In genomic region chr16:10878644-10879498, GRCh38 we compare ENCODE assay signal across 9 cellular contexts. TPM values are rescaled to one million over a fixed set of nuclear protein-coding genes. Genes with fewer than 3 reads are reported as not detected.
A peak's percentile ranks its signal among the peaks of the same experiment; 100 is the strongest.
DNase-seq lines count a peak whose midpoint lies in the region; ATAC-seq and TF ChIP-seq lines count a peak whose summit lies in the region.
"Had no signal": no experiment of that assay in that cellular context is flagged by ENCODE, and none has a peak within 500 bp of the region (broad histone marks: within the 10 kb centered on the region; RNA-seq: fewer than 3 reads in every experiment).

No MANE protein-coding gene starts in this region.

- H3K27ac Mint-ChIP-seq in mesothelial cell of epicardium, result no peak overlapping the region
- H3K27ac Mint-ChIP-seq: nephron had no signal

- H3K27ac ChIP-seq in cingulate gyrus (ENCODE audit: low read depth, low read length), result peak overlapping the region; percentile 10
- peak overlapping the region; percentile 6 to 9 (median 6) for H3K27ac ChIP-seq in right lobe of liver
- H3K27ac ChIP-seq in thyroid gland, result peak overlapping the region in 2 of 3 donors; percentile 21 to 22

- H3K4me1 ChIP-seq in NT2/D1 (ENCODE audit: insufficient read depth, insufficient read length), result peaks cover 3% of the 10 kb centered on the region
- peaks cover 0 to 17% (median 3%) of the 10 kb centered on the region in 4 donors for H3K4me1 ChIP-seq in right lobe of liver
- H3K4me1 ChIP-seq in thyroid gland, result peaks cover 20 to 33% of the 10 kb centered on the region in 2 donors

- H3K9me3 ChIP-seq in NT2/D1 (ENCODE audit: insufficient read depth, low read length) (no peaks in the 10 kb centered on the region), right lobe of liver (no peaks in the 10 kb centered on the region), thyroid gland (no peaks in the 10 kb centered on the region)

- no peak overlapping the region for H3K4me3 Mint-ChIP-seq in mesothelial cell of epicardium

- H3K36me3 ChIP-seq in NT2/D1 (ENCODE audit: insufficient read depth, insufficient read length, low read length), result no peaks in the 10 kb centered on the region
- no peaks in the 10 kb centered on the region for H3K36me3 ChIP-seq in right lobe of liver
- H3K36me3 ChIP-seq in thyroid gland, result no peaks in the 10 kb centered on the region

- WGBS in right lobe of liver (ENCODE audit: insufficient coverage, low coverage, low lambda C conversion rate, missing lambda C conversion rate), result 0% methylated on average over 3 of the region's 49 CpGs
- 0 to 1% methylated on average over 5 to 41 of the region's 49 CpGs for WGBS in thyroid gland, 2 donors

- H3K27me3 ChIP-seq in NT2/D1 (ENCODE audit: insufficient read depth, insufficient read length) (peaks cover 33% of the 10 kb centered on the region), right lobe of liver (no peaks in the 10 kb centered on the region), thyroid gland (no peaks in the 10 kb centered on the region)

- H3K36me3 Mint-ChIP-seq in mesothelial cell of epicardium, result no peaks in the 10 kb centered on the region

- H3K9me3 Mint-ChIP-seq in mesothelial cell of epicardium, result no peaks in the 10 kb centered on the region
- H3K9me3 Mint-ChIP-seq: nephron had no signal

- H3K4me3 ChIP-seq in AG10803 (ENCODE audit: low read length) (peak overlapping the region; percentile 69), NT2/D1 (ENCODE audit: insufficient read length, low read depth) (peak overlapping the region; percentile 19), right lobe of liver (peak overlapping the region; percentile 60 to 68 (median 64)), thyroid gland (replicated peaks in 1 of 3) (peak overlapping the region; percentile 16 to 38 (median 33))

- intact Hi-C loops in right lobe of liver (cut with DNase I), result no loop called here
- intact Hi-C loops in thyroid gland (cut with DNase I), result no loop called here

- TF ChIP-seq CTCF in AG10803 (conservative IDR thresholded peaks at IDR 0.05; ENCODE audit: low read length) (no peak), right lobe of liver (IDR thresholded peaks at IDR 0.05) (no peak), thyroid gland (IDR thresholded peaks at IDR 0.05) (no peak), mesothelial cell of epicardium (IDR thresholded peaks at IDR 0.05; ENCODE audit: unreplicated experiment) (no peak)

- DNase-seq in AG10803 (ENCODE audit: low read depth), result peak; percentile 31
- DNase-seq in NT2/D1 (ENCODE audit: low read depth, low spot score), result no peak
- peak; percentile 79 to 85 (median 81) for DNase-seq in right lobe of liver
- DNase-seq in thyroid gland, result peak; percentile 69
- no peak for DNase-seq in mesothelial cell of epicardium (ENCODE audit: low spot score in 2 of 2, unreplicated experiment in 2 of 2)

- no peaks in the 10 kb centered on the region for H3K4me1 Mint-ChIP-seq in mesothelial cell of epicardium
- H3K4me1 Mint-ChIP-seq: nephron had no signal

- no peak overlapping the region for H3K9ac ChIP-seq in NT2/D1 (ENCODE audit: insufficient read length, low read depth)

- peaks cover 57% of the 10 kb centered on the region for H3K27me3 Mint-ChIP-seq in mesothelial cell of epicardium (ENCODE audit: low read depth)

- ATAC-seq in right lobe of liver (peak; percentile 89 to 94 (median 91)), HG03457 (IDR thresholded peaks at IDR 0.05; ENCODE audit: unreplicated experiment) (no peak)

- peak; percentile 42 for TF ChIP-seq POLR2A in GM18526 (IDR thresholded peaks at IDR 0.05; ENCODE audit: extremely low read depth, insufficient read length)
- TF ChIP-seq POLR2A in right lobe of liver (IDR thresholded peaks at IDR 0.05), result peak; percentile 35
- no peak for TF ChIP-seq POLR2A in thyroid gland (IDR thresholded peaks at IDR 0.05)

RNA-seq across cellular contexts. Expression of gene CIITA, which starts 1.9 kb away (rescaled TPM):
- 1 to 10 TPM in 5 of 6 experiments, under 1 TPM in 1; 0.95 to 6.4 (median 3.3) TPM for total RNA-seq in right lobe of liver
- 10 to 100 TPM in 2 of 4 donors, 1 to 10 TPM in 2; 1.8 to 14.3 (median 10.0) TPM for total RNA-seq in thyroid gland
- total RNA-seq in mesothelial cell of epicardium, result 0.20 TPM in 2 of 3 replicates, not detected in the other

Comparison
In these comparisons a context has a peak if more than half of its experiments do, and no peak if none do; other contexts are left out.
1. DNase-seq: peak in AG10803 (single experiment), right lobe of liver (3 of 3) and thyroid gland (2 of 2); none in NT2/D1 (single experiment) and mesothelial cell of epicardium (0 of 2).
2. H3K4me3 ChIP-seq: peak in every context shown above with its lines; median percentile 69 in AG10803; 64 in right lobe of liver; 33 in thyroid gland; 19 in NT2/D1.
3. POLR2A ChIP-seq: peak in GM18526 (single experiment) and right lobe of liver (single experiment); none in thyroid gland (0 of 2).
4. Peak in every context shown above with its lines, with median percentiles within 50 percentile points of each other: H3K27ac ChIP-seq.